In the genomic region with DNA sequence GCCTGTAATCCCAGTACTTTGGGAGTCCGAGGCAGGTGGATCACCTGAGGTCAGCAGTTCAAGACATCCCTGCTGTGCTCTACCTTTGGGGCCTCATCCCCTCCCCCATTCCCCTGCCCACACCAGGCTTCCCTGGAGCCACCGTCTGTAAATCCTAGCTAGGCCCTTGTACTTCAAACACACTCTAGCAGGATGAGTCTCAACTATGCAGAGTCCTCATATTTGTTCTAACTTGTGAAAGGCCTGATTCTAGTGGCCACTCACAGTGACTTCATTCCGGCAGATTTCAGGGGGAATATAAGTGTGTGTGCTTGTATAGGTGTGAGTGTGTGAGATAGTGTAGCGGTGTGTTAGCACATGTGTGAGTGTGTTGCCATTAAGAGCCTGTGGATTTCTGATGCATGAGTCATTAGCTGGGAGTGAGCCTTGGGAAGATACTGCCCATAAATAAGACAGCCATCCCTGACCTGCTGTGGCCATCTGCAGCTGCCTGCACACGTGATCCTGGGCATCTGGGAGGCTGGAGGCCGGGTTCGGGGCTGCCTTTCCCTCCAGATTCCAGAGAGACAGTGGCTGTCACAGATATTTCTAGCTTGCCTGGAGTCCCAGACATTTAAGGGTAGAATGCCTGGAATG, we compare ENCODE assay signal across 8 cellular contexts. TPM values are rescaled to one million over a fixed set of nuclear protein-coding genes. Genes with fewer than 3 reads are reported as not detected.
A peak's percentile ranks its signal among the peaks of the same experiment; 100 is the strongest.
DNase-seq lines count a peak whose midpoint lies in the region; ATAC-seq and TF ChIP-seq lines count a peak whose summit lies in the region.

No MANE protein-coding gene starts in this region.

- DNase-seq in BJ (ENCODE audit: low read depth) (peak; percentile 97), LoVo (ENCODE audit: low spot score) (peak; percentile 58), choroid plexus epithelial cell (ENCODE audit: low read depth) (peak; percentile 96), nephron progenitor cell (peak; percentile 48), NCI-H1436 treated with DMSO at 0.1 percent for 48 hours (lab: John Stamatoyannopoulos, UW) (no peak)

- peaks cover 54% of the 10 kb centered on the region for H3K27me3 Mint-ChIP-seq in nephron progenitor cell (ENCODE audit: low read depth, poor library complexity)

- no peak for ATAC-seq in HG02870 (IDR thresholded peaks at IDR 0.05; ENCODE audit: unreplicated experiment)
- ATAC-seq in HG03378 (IDR thresholded peaks at IDR 0.05; ENCODE audit: unreplicated experiment): no peak
- ATAC-seq in HG02623 (IDR thresholded peaks at IDR 0.05; ENCODE audit: unreplicated experiment): no peak

- H3K4me3 ChIP-seq in BJ (ENCODE audit: low read depth, low read length) (no peak overlapping the region), choroid plexus epithelial cell (ENCODE audit: low read depth, low read length) (no peak overlapping the region)

- H3K4me3 Mint-ChIP-seq in nephron progenitor cell: peak overlapping the region; percentile 80

- TF ChIP-seq CTCF in BJ (IDR thresholded peaks at IDR 0.05; ENCODE audit: insufficient read depth, low read depth, low read length) (no peak), choroid plexus epithelial cell (conservative IDR thresholded peaks at IDR 0.05; ENCODE audit: low read depth, low read length) (no peak), nephron progenitor cell (IDR thresholded peaks at IDR 0.05) (no peak)

- H3K9me3 Mint-ChIP-seq in nephron progenitor cell: no peaks in the 10 kb centered on the region

- no peaks in the 10 kb centered on the region for H3K36me3 Mint-ChIP-seq in nephron progenitor cell (ENCODE audit: low read depth)

- H3K27me3 ChIP-seq in BJ (ENCODE audit: control insufficient read depth, insufficient read depth, low read length): peaks cover 14% of the 10 kb centered on the region

- CTCF ChIA-PET in BJ (lab: Yijun Ruan, JAX): interaction anchor here (0.6 to 5.5 kb wide), 15 partner anchors 9 to 365 kb away, joined by 3 to 39 read pairs (median 3); partner anchors contain the start of gene ATP5MK

- POLR2A ChIA-PET in BJ (lab: Charles Lee): no interaction called here

- H3K36me3 ChIP-seq in BJ (ENCODE audit: control insufficient read depth, insufficient read depth, low read length): no peaks in the 10 kb centered on the region

- H3K27ac Mint-ChIP-seq in nephron progenitor cell: peak overlapping the region; percentile 4

- peaks cover 46% of the 10 kb centered on the region for H3K4me1 Mint-ChIP-seq in nephron progenitor cell

RNA-seq across cellular contexts. Expression of gene NEURL1, which starts 1.7 kb away (rescaled TPM):
- 0.37 and 0.58 TPM in 2 replicates for polyA plus RNA-seq in BJ (2011; rRNA removed)
- 0.21 and 0.28 TPM in 2 replicates for polyA minus RNA-seq in BJ (2011; rRNA and poly(A)+ RNA removed)

RNA-seq across cellular contexts. Expression of gene CALHM3, which starts 12.8 kb away (rescaled TPM):
- polyA plus RNA-seq in BJ (2011; rRNA removed): 0.09 TPM in 1 of 2 replicates, not detected in the other
- not detected in 2 replicates for polyA minus RNA-seq in BJ (2011; rRNA and poly(A)+ RNA removed)

RNA-seq across cellular contexts. Expression of gene CALHM1, which starts 33.1 kb away (rescaled TPM):
- polyA plus RNA-seq in BJ (2011; rRNA removed): not detected in 2 replicates
- not detected in 2 replicates for polyA minus RNA-seq in BJ (2011; rRNA and poly(A)+ RNA removed)

RNA-seq across cellular contexts. Expression of gene CALHM2, which starts 39.7 kb away (rescaled TPM):
- polyA plus RNA-seq in BJ (2011; rRNA removed): 46.0 and 80.1 TPM in 2 replicates
- 44.7 and 50.9 TPM in 2 replicates for polyA minus RNA-seq in BJ (2011; rRNA and poly(A)+ RNA removed)
